Comparison of ENCODE assay signal across 16 cellular contexts in genomic region chr1:25760871-25761270, GRCh38.
"Had no signal": no experiment of that assay in that cellular context is flagged by ENCODE, and none has a peak within 500 bp of the region (broad histone marks: within the 10 kb centered on the region; RNA-seq: fewer than 3 reads in every experiment).

No MANE protein-coding gene starts in this region.

- ATAC-seq: gastrocnemius medialis, left cardiac atrium, lower lobe of right lung had no signal

- H3K27ac Mint-ChIP-seq: activated naive CD8-positive, alpha-beta T cell; dendritic cell treated with granulocyte-macrophage colony-stimulating factor and Interleukin-4, amounts not matched to agents 40 ng/mL and 50 ng/mL, for 4 days; stimulated activated naive CD8-positive, alpha-beta T cell treated with anti-CD3 and anti-CD28 coated beads, Interleukin-15, Interleukin-2, amounts not matched to agents 100 ng/mL and 50 ng/mL, for 24 hours; type B pancreatic cell had no signal

- H3K4me1 ChIP-seq: sigmoid colon had no signal

- H3K9me3 ChIP-seq: gastrocnemius medialis, lower lobe of right lung, ovary, sigmoid colon, spleen, suprapubic skin had no signal

- H3K27me3 ChIP-seq: gastrocnemius medialis, ovary, sigmoid colon, spleen, suprapubic skin had no signal

- H3K36me3 ChIP-seq: brain microvascular endothelial cell, gastrocnemius medialis, ovary had no signal

- H3K4me3 ChIP-seq: gastrocnemius medialis, lower lobe of right lung, ovary, sigmoid colon, spleen, suprapubic skin had no signal

- H3K27me3 Mint-ChIP-seq: activated naive CD8-positive, alpha-beta T cell; dendritic cell treated with granulocyte-macrophage colony-stimulating factor and Interleukin-4, amounts not matched to agents 40 ng/mL and 50 ng/mL, for 4 days; stimulated activated naive CD8-positive, alpha-beta T cell treated with anti-CD3 and anti-CD28 coated beads, Interleukin-15, Interleukin-2, amounts not matched to agents 100 ng/mL and 50 ng/mL, for 24 hours had no signal

- H3K9me3 Mint-ChIP-seq: dendritic cell treated with granulocyte-macrophage colony-stimulating factor and Interleukin-4, amounts not matched to agents 40 ng/mL and 50 ng/mL, for 4 days; stimulated activated naive CD8-positive, alpha-beta T cell treated with anti-CD3 and anti-CD28 coated beads, Interleukin-15, Interleukin-2, amounts not matched to agents 100 ng/mL and 50 ng/mL, for 24 hours; type B pancreatic cell had no signal

- H3K36me3 Mint-ChIP-seq: type B pancreatic cell had no signal

- H3K27ac ChIP-seq: brain microvascular endothelial cell, gastrocnemius medialis, lower lobe of right lung, ovary, sigmoid colon, spleen, suprapubic skin had no signal

- DNase-seq: activated CD4-positive, alpha-beta T cell treated with anti-CD3 and anti-CD28 coated beads, Interleukin-2, amount 50 U/mL, for 1 hour; activated CD8-positive, alpha-beta memory T cell treated with anti-CD3 and anti-CD28 coated beads for 24 hours; activated gamma-delta T cell treated with Interleukin-2 at 50 U/mL for 16 hours; amygdala; brain microvascular endothelial cell; gastrocnemius medialis; left cardiac atrium; lower lobe of right lung; ovary; sigmoid colon; spleen had no signal

- H3K4me3 Mint-ChIP-seq: activated naive CD8-positive, alpha-beta T cell; dendritic cell treated with granulocyte-macrophage colony-stimulating factor and Interleukin-4, amounts not matched to agents 40 ng/mL and 50 ng/mL, for 4 days; stimulated activated naive CD8-positive, alpha-beta T cell treated with anti-CD3 and anti-CD28 coated beads, Interleukin-15, Interleukin-2, amounts not matched to agents 100 ng/mL and 50 ng/mL, for 24 hours; type B pancreatic cell had no signal
